Comparison of ENCODE assay signal across 1 cellular context in genomic region chr11:61332823-61333637, GRCh38.
TF ChIP-seq lines count a peak whose summit lies in the region.

Gene DDB1 (minus strand): TSS chr11:61333105. CDS start chr11:61332968, 137 bp downstream.
Gene TKFC (plus strand): TSS chr11:61333228. CDS start chr11:61334729, 1,501 bp downstream.

TF ChIP-seq in HepG2, 621 proteins besides CTCF, POLR2A, EP300 and RAD21 (continued from another document and continues in another):
- TF ChIP-seq EZH2 (conservative IDR thresholded peaks at IDR 0.05; ENCODE audit: low read depth, low read length) (no peak), SIN3A (IDR thresholded peaks at IDR 0.05; ENCODE audit: borderline replicate concordance, low read depth, low read length) (peak; percentile 92; the same call in 1 of the 2 replicates), FUBP1 (CRISPR knock-in tag; IDR thresholded peaks at IDR 0.05; ENCODE audit: borderline replicate concordance) (no peak; the same call in 1 of the 2 replicates), SOX6 (IDR thresholded peaks at IDR 0.05) (no peak), SOX6 (CRISPR knock-in tag; IDR thresholded peaks at IDR 0.05) (peak; percentile 42), ZUFSP (CRISPR knock-in tag; IDR thresholded peaks at IDR 0.05; ENCODE audit: borderline replicate concordance) (no peak), NFKBIZ (CRISPR knock-in tag; IDR thresholded peaks at IDR 0.05) (no peak), ZNF205 (CRISPR knock-in tag; IDR thresholded peaks at IDR 0.05) (no peak; the same call in 1 of the 2 replicates), ETS1 (CRISPR knock-in tag; IDR thresholded peaks at IDR 0.05) (no peak; the same call in 1 of the 2 replicates), MTA3 (CRISPR knock-in tag; IDR thresholded peaks at IDR 0.05) (no peak), ZNF281 (CRISPR knock-in tag; IDR thresholded peaks at IDR 0.05; ENCODE audit: borderline replicate concordance) (peak; percentile 72; the same call in 1 of the 2 replicates), SUZ12 (IDR thresholded peaks at IDR 0.05; ENCODE audit: low read depth, low read length) (peak; percentile 38), GTF3A (CRISPR knock-in tag; conservative IDR thresholded peaks at IDR 0.05) (peak; percentile 53; the same call in 1 of the 2 replicates), SP140L (CRISPR knock-in tag; IDR thresholded peaks at IDR 0.05; ENCODE audit: borderline replicate concordance) (peak; percentile 24; the same call in 1 of the 2 replicates), TRIM24 (CRISPR knock-in tag; IDR thresholded peaks at IDR 0.05) (no peak), ZBTB21 (CRISPR knock-in tag; IDR thresholded peaks at IDR 0.05) (no peak), ZBTB33 (CRISPR knock-in tag; IDR thresholded peaks at IDR 0.05) (no peak), MAFK (conservative IDR thresholded peaks at IDR 0.05 in 1 of 2, IDR thresholded peaks at IDR 0.05 in 1 of 2; ENCODE audit: low read length in 2 of 2) (no peak), AGO2 (optimal IDR thresholded peaks at IDR 0.05; ENCODE audit: low read depth, low read length) (peak; percentile 80), HNF4G (IDR thresholded peaks at IDR 0.05; ENCODE audit: borderline replicate concordance, low read depth, low read length) (no peak), HNF4G (CRISPR knock-in tag; IDR thresholded peaks at IDR 0.05; ENCODE audit: borderline replicate concordance, low read depth) (no peak), ZBTB44 (CRISPR knock-in tag; IDR thresholded peaks at IDR 0.05) (peak; percentile 83; the same call in 1 of the 2 replicates), ZNF816 (CRISPR knock-in tag; IDR thresholded peaks at IDR 0.05; ENCODE audit: borderline replicate concordance) (0 out of 2 replicates have a peak, but pooled peaks have one; percentile 68), ZNF296 (CRISPR knock-in tag; conservative IDR thresholded peaks at IDR 0.05) (no peak), WIZ (CRISPR knock-in tag; IDR thresholded peaks at IDR 0.05) (no peak), HNRNPH1 (optimal IDR thresholded peaks at IDR 0.05; ENCODE audit: low read depth, low read length) (no peak), ZMAT3 (CRISPR knock-in tag; conservative IDR thresholded peaks at IDR 0.05) (peak; percentile 86; the same call in 1 of the 2 replicates), ZNF572 (CRISPR knock-in tag; IDR thresholded peaks at IDR 0.05) (peak; percentile 20; the same call in 1 of the 2 replicates), ATF3 (CRISPR knock-in tag; IDR thresholded peaks at IDR 0.05) (peak; percentile 42), RBM39 (IDR thresholded peaks at IDR 0.05; ENCODE audit: low read depth, low read length, poor library complexity, severe bottlenecking) (peak; percentile 94), TFAP4 (IDR thresholded peaks at IDR 0.05; ENCODE audit: borderline replicate concordance, low read depth) (peak; percentile 82; the same call in 1 of the 2 replicates), ZSCAN29 (CRISPR knock-in tag; conservative IDR thresholded peaks at IDR 0.05) (0 out of 2 replicates have a peak, but pooled peaks have one; percentile 51), ZBTB20 (CRISPR knock-in tag; IDR thresholded peaks at IDR 0.05; ENCODE audit: borderline replicate concordance, low read depth) (peak; percentile 70; the same call in 1 of the 2 replicates), ZNF407 (CRISPR knock-in tag; IDR thresholded peaks at IDR 0.05; ENCODE audit: not compliant biosample characterization) (peak; percentile 93)
